Comparison of ENCODE assay signal across 16 cellular contexts in genomic region chr16:64008131-64008530, GRCh38.
"Had no signal": no experiment of that assay in that cellular context is flagged by ENCODE, and none has a peak within 500 bp of the region (broad histone marks: within the 10 kb centered on the region; RNA-seq: fewer than 3 reads in every experiment).

No MANE protein-coding gene starts in this region.

- H3K4me3 ChIP-seq: coronary artery, gastrocnemius medialis, pancreas, psoas muscle, right atrium auricular region, upper lobe of left lung had no signal

- DNase-seq: activated gamma-delta T cell treated with Interleukin-2 at 50 U/mL for 16 hours; activated T-cell treated with anti-CD3 and anti-CD28 coated beads, Interleukin-2, amount 50 U/mL, for 1 hour; aorta; central memory CD4-positive, alpha-beta T cell; gastrocnemius medialis; hypothalamus; midbrain; pancreas; psoas muscle; stimulated activated CD4-positive, alpha-beta T cell treated with anti-CD3 and anti-CD28 coated beads, Interleukin-4, amount 100 ng/mL, for 4 hours; stimulated activated naive CD8-positive, alpha-beta T cell treated with anti-CD3 and anti-CD28 coated beads, Interleukin-15, Interleukin-2, amounts not matched to agents 100 U/mL and 50 U/mL, for 24 hours; upper lobe of left lung had no signal

- H3K27me3 ChIP-seq: gastrocnemius medialis, pancreas, right atrium auricular region, upper lobe of left lung had no signal

- H3K27ac ChIP-seq: coronary artery, gastrocnemius medialis, pancreas, psoas muscle, right atrium auricular region, upper lobe of left lung had no signal

- H3K9me3 ChIP-seq: gastrocnemius medialis, pancreas, psoas muscle, right atrium auricular region, upper lobe of left lung had no signal

- ATAC-seq: gastrocnemius medialis; natural killer cell treated with Interleukin-12 subunit alpha and Interleukin-12 subunit beta and Interleukin-15 and Interleukin-18, amount 100 ng/mL, for 72 hours; pancreas; psoas muscle; stimulated activated naive CD8-positive, alpha-beta T cell treated with anti-CD3 and anti-CD28 coated beads, Interleukin-15, Interleukin-2, amounts not matched to agents 100 U/mL and 50 U/mL, for 24 hours; WTC11 had no signal

- H3K4me1 ChIP-seq: gastrocnemius medialis, pancreas, psoas muscle, upper lobe of left lung had no signal

- H3K36me3 ChIP-seq: gastrocnemius medialis, pancreas, right atrium auricular region, upper lobe of left lung had no signal
